8 cellular contexts compared by ENCODE assay signal in the genomic region with DNA sequence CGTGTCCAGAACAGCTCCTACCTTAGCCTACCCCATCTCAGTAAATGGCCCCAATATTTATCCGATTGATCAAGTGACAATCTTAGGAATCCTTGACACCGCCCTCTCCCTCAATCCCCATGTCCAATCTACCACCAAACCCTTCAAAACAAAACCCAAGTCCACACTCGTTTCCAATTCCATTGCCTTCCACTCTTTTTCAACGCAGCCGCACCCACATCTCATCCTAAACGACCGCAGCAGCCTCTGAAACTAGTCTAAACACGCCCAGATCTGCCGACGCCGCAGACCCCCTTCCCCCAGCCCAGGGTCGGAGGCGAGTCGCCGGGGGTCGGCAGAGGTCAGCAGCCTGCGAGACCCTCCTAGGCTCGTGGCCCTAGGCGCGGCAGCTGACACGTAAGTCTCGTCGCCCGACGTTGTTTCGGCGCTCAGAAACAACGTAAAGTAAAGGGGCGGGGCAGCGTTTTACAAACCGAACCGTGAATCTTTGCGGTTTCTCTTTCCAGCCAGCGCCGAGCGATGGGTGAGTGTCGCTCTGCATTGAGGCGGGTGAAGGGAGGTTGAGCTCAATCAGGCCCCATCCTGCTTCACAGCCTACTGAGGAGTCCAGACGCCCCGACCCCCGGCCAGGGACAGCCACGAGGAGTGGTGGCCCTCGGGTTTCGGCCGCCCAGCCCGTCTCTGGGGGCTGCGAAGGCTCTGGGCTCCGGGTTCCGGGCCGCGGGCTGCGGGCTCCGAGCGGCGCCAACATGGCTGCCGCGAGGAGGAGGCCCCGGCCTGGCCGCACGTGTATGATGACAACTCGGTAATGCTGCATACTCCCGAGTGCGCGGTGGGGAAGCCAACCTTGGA. TPM values are rescaled to one million over a fixed set of nuclear protein-coding genes. Genes with fewer than 3 reads are reported as not detected.
A peak's percentile ranks its signal among the peaks of the same experiment; 100 is the strongest.
DNase-seq lines count a peak whose midpoint lies in the region; ATAC-seq and TF ChIP-seq lines count a peak whose summit lies in the region.

RPS8 (plus strand) TSS at position 463 of the 852 bp plus-strand sequence; CDS start at position 520, 57 bp downstream.

- H3K4me3 ChIP-seq in Jurkat, Clone E6-1 (ENCODE audit: low read length): peak within 1 kb of the TSS; percentile 98
- peak within 1 kb of the TSS; percentile 89 for H3K4me3 ChIP-seq in PC-3 (ENCODE audit: low read length)
- peak within 1 kb of the TSS; percentile 86 to 96 for H3K4me3 ChIP-seq in muscle layer of colon (ENCODE audit: low read depth in 1 of 2, low read length in 2 of 2)

- no peaks in the 10 kb centered on the region for H3F3A ChIP-seq in PC-3 (ENCODE audit: low read length, unreplicated experiment)

- intact Hi-C loops in PC-3 (cut with micrococcal nuclease): loop anchor here (2.0 kb wide), 1 partner anchor 45 kb away; the partner anchor contains the start of gene RNU5D-1

- H3K27ac Mint-ChIP-seq in activated T-cell treated with anti-CD3 and anti-CD28 coated beads, Interleukin-2, amount 50 U/mL, for 24 hours: peak within 1 kb of the TSS; percentile 94

- H3K9me2 ChIP-seq in PC-3 (replicated peaks; ENCODE audit: low read length): no peaks in the 10 kb centered on the region

- peaks cover 46% of the 10 kb centered on the region for H3K79me2 ChIP-seq in PC-3 (ENCODE audit: low read length)

- H3K36me3 ChIP-seq in PC-3 (ENCODE audit: low read depth, low read length) (peaks cover 43% of the 10 kb centered on the region), muscle layer of colon (ENCODE audit: insufficient read depth, low read length) (peaks cover 21% of the 10 kb centered on the region)

- peak within 1 kb of the TSS; percentile 81 for H2AFZ ChIP-seq in PC-3 (ENCODE audit: low read length)

- no peaks in the 10 kb centered on the region for H3K27me3 Mint-ChIP-seq in activated T-cell treated with anti-CD3 and anti-CD28 coated beads, Interleukin-2, amount 50 U/mL, for 24 hours

- H3K27ac ChIP-seq in PC-3 (ENCODE audit: low read length) (peak within 1 kb of the TSS; percentile 63), muscle layer of colon (ENCODE audit: low read depth, low read length) (peak within 1 kb of the TSS; percentile 99)

- DNase-seq in DMS53 (lab: John Stamatoyannopoulos, UW): peak; percentile 98
- peak; percentile 94 for DNase-seq in Jurkat, Clone E6-1 (ENCODE audit: low read depth, low spot score)
- peak; percentile 95 for DNase-seq in PC-3
- peak; percentile 93 for DNase-seq in activated T-cell treated with anti-CD3 and anti-CD28 coated beads, Interleukin-2, amount 50 U/mL, for 24 hours
- DNase-seq in stimulated activated CD8-positive, alpha-beta memory T cell treated with anti-CD3 and anti-CD28 coated beads, Interleukin-7, amount 100 ng/mL, for 1 hour (ENCODE audit: low read depth in 2 of 2): peak; percentile 76 to 82

- H3K36me3 Mint-ChIP-seq in activated T-cell treated with anti-CD3 and anti-CD28 coated beads, Interleukin-2, amount 50 U/mL, for 24 hours (ENCODE audit: low read depth): peaks cover 55% of the 10 kb centered on the region

- H3K9me3 Mint-ChIP-seq in activated T-cell treated with anti-CD3 and anti-CD28 coated beads, Interleukin-2, amount 50 U/mL, for 24 hours: no peaks in the 10 kb centered on the region

- H3K4me2 ChIP-seq in PC-3 (ENCODE audit: low read length): peak within 1 kb of the TSS; percentile 91

- peaks cover 40% of the 10 kb centered on the region for H4K20me1 ChIP-seq in PC-3 (ENCODE audit: low read length)

- ATAC-seq in GM21619 (IDR thresholded peaks at IDR 0.05; ENCODE audit: unreplicated experiment) (peak; percentile 76), PC-3 (peak; percentile 83), esophagus mucosa (peak; percentile 85)

- H3K9ac ChIP-seq in PC-3 (ENCODE audit: low read length) (peak within 1 kb of the TSS; percentile 98), muscle layer of colon (ENCODE audit: low read length) (peak within 1 kb of the TSS; percentile 97)

- CTCF ChIA-PET in PC-3 (lab: Charles Lee): interaction anchor here (0.5 kb wide), 1 partner anchor 34 kb away, joined by 8 read pairs; no protein-coding TSS in a partner anchor

- no peaks in the 10 kb centered on the region for H3K27me3 ChIP-seq in PC-3 (ENCODE audit: low read length)
- H3K27me3 ChIP-seq in muscle layer of colon (ENCODE audit: control insufficient read depth in 1 of 2, insufficient read depth in 2 of 2, low read length in 2 of 2): no peaks in the 10 kb centered on the region

- POLR2A ChIA-PET in PC-3 (lab: Charles Lee; ENCODE audit: unreplicated experiment): interaction anchor here (0.6 to 1.6 kb wide), 4 partner anchors 25 to 1264 kb away, joined by 3 to 6 read pairs (median 3); partner anchors contain the start of gene PLK3

- H3K4me1 ChIP-seq in PC-3 (ENCODE audit: insufficient read depth, low read length) (peaks cover 15% of the 10 kb centered on the region), muscle layer of colon (ENCODE audit: insufficient read depth, low read length) (peaks cover 10% of the 10 kb centered on the region)

- peak within 1 kb of the TSS; percentile 90 for H3K4me3 Mint-ChIP-seq in activated T-cell treated with anti-CD3 and anti-CD28 coated beads, Interleukin-2, amount 50 U/mL, for 24 hours

- BruUV-seq in PC-3 (replicated peaks; lab: Mats Ljungman, UMichigan): TSS peak; percentile 96

- TF ChIP-seq CTCF in PC-3 (conservative IDR thresholded peaks at IDR 0.05; ENCODE audit: low read depth, low read length): no peak

- H3K9me3 ChIP-seq in PC-3 (ENCODE audit: low read length): no peaks in the 10 kb centered on the region
- H3K9me3 ChIP-seq in muscle layer of colon (ENCODE audit: low read length): no peaks in the 10 kb centered on the region

- peaks cover 34% of the 10 kb centered on the region for H3K4me1 Mint-ChIP-seq in activated T-cell treated with anti-CD3 and anti-CD28 coated beads, Interleukin-2, amount 50 U/mL, for 24 hours (ENCODE audit: low read depth)

RNA-seq across cellular contexts. Expression of gene RPS8, which starts in this region (rescaled TPM):
- polyA plus RNA-seq in Jurkat, Clone E6-1 (2012; ENCODE audit: insufficient read depth, insufficient read length): 3,288 TPM
- 1,533 and 1,663 TPM in 2 replicates for total RNA-seq in PC-3 (2014; rRNA removed)
- total RNA-seq in esophagus mucosa: 2,198 TPM

Comparison
In these comparisons a context has a peak if more than half of its experiments do, and no peak if none do; other contexts are left out.
1. Peak in every context shown above with its lines: DNase-seq, ATAC-seq, H3K4me3 ChIP-seq and H3K27ac ChIP-seq.